In the genomic region with DNA sequence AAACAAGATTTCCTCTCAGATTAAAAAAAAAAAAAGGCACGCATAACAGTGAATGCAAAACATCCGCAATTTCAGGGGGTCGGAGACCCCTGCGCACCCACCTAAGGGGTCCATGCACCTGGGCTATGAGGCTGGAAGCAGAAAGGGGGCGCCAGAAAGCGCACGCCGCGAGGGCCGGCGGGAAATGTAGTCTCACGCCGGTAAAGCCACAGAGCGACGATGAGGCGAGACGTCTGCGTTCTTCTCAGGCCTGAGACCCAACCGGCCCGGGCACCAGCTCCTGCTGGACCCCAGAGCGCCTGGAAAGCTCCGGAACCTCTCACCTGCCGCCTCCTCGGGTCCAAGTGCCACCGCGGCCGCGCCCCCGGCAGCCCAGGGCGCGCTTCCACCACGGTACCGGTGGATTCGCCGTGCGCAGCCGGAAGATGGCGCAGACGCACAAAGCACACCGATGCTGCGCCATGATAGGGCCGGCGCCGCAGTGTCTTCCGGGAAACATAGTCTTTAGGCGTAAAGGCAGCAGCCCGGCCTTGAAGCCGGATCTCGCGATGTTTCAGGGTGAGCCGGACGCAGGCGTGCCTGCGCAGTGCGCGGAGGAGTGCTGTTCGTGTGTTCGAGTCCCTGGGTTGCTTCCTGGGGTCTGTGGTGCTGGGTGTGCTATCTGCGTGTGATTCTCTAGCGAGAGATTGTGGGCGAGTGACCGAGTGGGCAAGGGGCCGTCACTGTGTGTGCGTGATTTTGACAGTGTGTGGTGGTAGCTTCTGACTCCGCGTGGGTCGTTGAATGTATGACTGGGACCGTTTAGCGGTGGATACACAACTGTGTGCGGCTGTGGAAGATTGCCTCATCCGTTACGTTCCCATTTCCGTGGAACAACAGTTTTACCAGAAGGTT, we compare ENCODE assay signal across 8 cellular contexts. TPM values are rescaled to one million over a fixed set of nuclear protein-coding genes. Genes with fewer than 3 reads are reported as not detected.
DNase-seq lines count a peak whose midpoint lies in the region; ATAC-seq, FAIRE-seq and TF ChIP-seq lines count a peak whose summit lies in the region.

A gene (minus strand): TSS at position 416 of the 894 bp plus-strand sequence. CDS start 1,782 bp downstream, outside the sequence.

- peak; percentile 71; the same call in 1 of the 2 replicates for TF ChIP-seq POLR2A in GM12891 (IDR thresholded peaks at IDR 0.05; ENCODE audit: low read depth, low read length)

- H3K4me3 ChIP-seq in bronchial epithelial cell (ENCODE audit: low read depth, low read length) (peak within 1 kb of the TSS; percentile 79), small intestine (ENCODE audit: low read depth in 1 of 2, low read length in 2 of 2) (peak within 1 kb of the TSS; percentile 59 to 66)

- H3K27ac ChIP-seq in VCaP (peak within 1 kb of the TSS; percentile 94), small intestine (ENCODE audit: low read depth in 1 of 2, low read length in 1 of 2) (peak within 1 kb of the TSS; percentile 86 to 96)

- ATAC-seq in HG02678 (IDR thresholded peaks at IDR 0.05; ENCODE audit: unreplicated experiment), result peak; percentile 96
- no peak for ATAC-seq in GM19035 (IDR thresholded peaks at IDR 0.05; ENCODE audit: unreplicated experiment)

- TF ChIP-seq CTCF in VCaP (conservative IDR thresholded peaks at IDR 0.05) (peak; percentile 95), bronchial epithelial cell (IDR thresholded peaks at IDR 0.05; ENCODE audit: insufficient read depth, low read length, severe bottlenecking) (peak; percentile 66)

- 2 to 5% (median 5%) methylated on average over 69 to 73 of the region's 73 CpGs for WGBS in small intestine, 3 donors

- FAIRE-seq in GM12891 (lab: Jason Lieb, UNC) (peak; percentile 98), bronchial epithelial cell (lab: Jason Lieb, UNC) (peak; percentile 80), small intestine (lab: Jason Lieb, UNC) (no peak)

- H3K27me3 ChIP-seq in bronchial epithelial cell (ENCODE audit: control insufficient read depth, insufficient read depth, low read length), result no peaks in the 10 kb centered on the region
- H3K27me3 ChIP-seq in small intestine (ENCODE audit: control insufficient read depth in 2 of 2, insufficient read depth in 2 of 2, low read length in 2 of 2), result no peaks in the 10 kb centered on the region

- H3K4me1 ChIP-seq in small intestine (ENCODE audit: control insufficient read depth in 2 of 2, insufficient read depth in 1 of 2, low read depth in 1 of 2, low read length in 1 of 2), result no peaks in the 10 kb centered on the region

- H3K36me3 ChIP-seq in bronchial epithelial cell (ENCODE audit: control insufficient read depth, insufficient read depth, low read length), result no peaks in the 10 kb centered on the region
- no peaks in the 10 kb centered on the region for H3K36me3 ChIP-seq in small intestine (ENCODE audit: control insufficient read depth in 2 of 2, insufficient read depth in 2 of 2, low read length in 2 of 2)

- H3K9me3 ChIP-seq in small intestine (ENCODE audit: control insufficient read depth, low read depth), result peaks cover 4% of the 10 kb centered on the region

- DNase-seq in GM12891 (ENCODE audit: insufficient read length, low spot score) (peak; percentile 86), NCI-H1694 (lab: John Stamatoyannopoulos, UW) (peak; percentile 67), bronchial epithelial cell (ENCODE audit: low read depth) (peak; percentile 86), iPS-NIHi7 (ENCODE audit: extremely low spot score) (peak; percentile 97), small intestine (peak; percentile 91)

TF ChIP-seq in GM12891, 5 proteins besides CTCF, POLR2A, EP300 and RAD21:
- no peak for TF ChIP-seq TAF1 (IDR thresholded peaks at IDR 0.05; ENCODE audit: low read depth, low read length)
- TF ChIP-seq SPI1 (IDR thresholded peaks at IDR 0.05; ENCODE audit: low read depth, low read length), result no peak
- 0 out of 2 replicates have a peak, but pooled peaks have one; percentile 23 for TF ChIP-seq POLR2AphosphoS5 (IDR thresholded peaks at IDR 0.05; ENCODE audit: low read depth, low read length)
- 0 out of 2 replicates have a peak, but pooled peaks have one; percentile 50 for TF ChIP-seq POU2F2 (IDR thresholded peaks at IDR 0.05; ENCODE audit: low read depth, low read length)
- no peak for TF ChIP-seq PAX5 (IDR thresholded peaks at IDR 0.05; ENCODE audit: insufficient read depth, low read length, severe bottlenecking)

RNA-seq across cellular contexts. Expression of the gene that starts here (rescaled TPM):
- 0.98 TPM for polyA plus RNA-seq in GM12891 (2012; ENCODE audit: low read depth, missing spikeins)
- 1.1 and 2.4 TPM in 2 replicates for total RNA-seq in bronchial epithelial cell
- polyA plus RNA-seq in small intestine, result 1 to 10 TPM in 2 of 3 donors, under 1 TPM in 1; 0.45 to 2.5 (median 1.1) TPM
